ENCODE assay signal across 12 cellular contexts in genomic region chr13:39892731-39893293, GRCh38.
A peak's percentile ranks its signal among the peaks of the same experiment; 100 is the strongest.
DNase-seq lines count a peak whose midpoint lies in the region; ATAC-seq and TF ChIP-seq lines count a peak whose summit lies in the region.
"Had no signal": no experiment of that assay in that cellular context is flagged by ENCODE, and none has a peak within 500 bp of the region (broad histone marks: within the 10 kb centered on the region; RNA-seq: fewer than 3 reads in every experiment).

No MANE protein-coding gene starts in this region.

- H3K4me1 Mint-ChIP-seq in activated naive CD8-positive, alpha-beta T cell treated with anti-CD3 and anti-CD28 coated beads, Interleukin-2, amount 50 U/mL, for 24 hours, result peaks cover 27% of the 10 kb centered on the region

- H3K4me1 ChIP-seq in right atrium auricular region, result peaks cover 0 to 9% of the 10 kb centered on the region in 2 donors
- H3K4me1 ChIP-seq in upper lobe of right lung, result peaks cover 3% of the 10 kb centered on the region

- no peak overlapping the region for H3K4me3 ChIP-seq in right atrium auricular region
- H3K4me3 ChIP-seq in upper lobe of right lung, result no peak overlapping the region
- H3K4me3 ChIP-seq: cardiac muscle cell, tibial nerve had no signal

- DNase-seq in Right ventricle myocardium superior (peak; percentile 52), right atrium auricular region (ENCODE audit: low spot score) (no peak), lung microvascular endothelial cell (ENCODE audit: low read depth in 2 of 2) (peak; percentile 88 to 89), upper lobe of right lung (no peak), GM13976 (ENCODE audit: low spot score) (no peak), NCI-H2107 treated with DMSO at 0.1 percent for 48 hours (lab: John Stamatoyannopoulos, UW; ENCODE audit: unreplicated experiment) (no peak)
- DNase-seq in activated naive CD8-positive, alpha-beta T cell treated with anti-CD3 and anti-CD28 coated beads, Interleukin-2, amount 50 U/mL, for 24 hours, result peak; percentile 28
- DNase-seq: activated B cell treated with CpG ODN at 0.5 μM for 24 hours, NCI-H2029 had no signal

- intact Hi-C loops in Right ventricle myocardium superior (cut with DNase I) (no loop called here), upper lobe of right lung (cut with DNase I) (no loop called here)

- peak overlapping the region; percentile 33 for H3K4me3 Mint-ChIP-seq in activated naive CD8-positive, alpha-beta T cell treated with anti-CD3 and anti-CD28 coated beads, Interleukin-2, amount 50 U/mL, for 24 hours
- H3K4me3 Mint-ChIP-seq: activated B cell treated with CpG ODN at 0.5 μM for 24 hours had no signal

- H3K36me3 Mint-ChIP-seq in activated naive CD8-positive, alpha-beta T cell treated with anti-CD3 and anti-CD28 coated beads, Interleukin-2, amount 50 U/mL, for 24 hours (ENCODE audit: low read depth), result no peaks in the 10 kb centered on the region

- ATAC-seq in Right ventricle myocardium superior (ENCODE audit: poor library complexity), result peak; percentile 85
- ATAC-seq in activated naive CD8-positive, alpha-beta T cell treated with anti-CD3 and anti-CD28 coated beads, Interleukin-2, amount 50 U/mL, for 24 hours, result peak; percentile 75
- ATAC-seq in upper lobe of right lung, result no peak
- no peak for ATAC-seq in HG03520 (IDR thresholded peaks at IDR 0.05; ENCODE audit: unreplicated experiment)

- TF ChIP-seq CTCF in right atrium auricular region (IDR thresholded peaks at IDR 0.05), result no peak
- no peak for TF ChIP-seq CTCF in upper lobe of right lung (IDR thresholded peaks at IDR 0.05)
- TF ChIP-seq CTCF in GM13976 (IDR thresholded peaks at IDR 0.05; ENCODE audit: borderline replicate concordance, control extremely low read depth, extremely low read depth, insufficient read depth, missing control alignments), result no peak

- in situ Hi-C loops in GM13976 (cut with MboI; ENCODE audit: low sequenced_read_pairs, unreplicated experiment), result no loop called here

- peaks cover 3% of the 10 kb centered on the region for H3K27me3 Mint-ChIP-seq in activated naive CD8-positive, alpha-beta T cell treated with anti-CD3 and anti-CD28 coated beads, Interleukin-2, amount 50 U/mL, for 24 hours

- H3K27ac ChIP-seq in right atrium auricular region (peak overlapping the region in 1 of 2 donors; percentile 41), upper lobe of right lung (no peak overlapping the region)
- H3K27ac ChIP-seq: cardiac muscle cell had no signal

- H3K9me3 ChIP-seq in right atrium auricular region (no peaks in the 10 kb centered on the region), upper lobe of right lung (no peaks in the 10 kb centered on the region)
- H3K9me3 ChIP-seq: tibial nerve had no signal

- H3K36me3 ChIP-seq in right atrium auricular region (no peaks in the 10 kb centered on the region), upper lobe of right lung (no peaks in the 10 kb centered on the region)
- H3K36me3 ChIP-seq: cardiac muscle cell, tibial nerve had no signal

- H3K9me3 Mint-ChIP-seq in activated naive CD8-positive, alpha-beta T cell treated with anti-CD3 and anti-CD28 coated beads, Interleukin-2, amount 50 U/mL, for 24 hours, result no peaks in the 10 kb centered on the region
- H3K9me3 Mint-ChIP-seq: activated B cell treated with CpG ODN at 0.5 μM for 24 hours had no signal

- H3K27ac Mint-ChIP-seq in activated naive CD8-positive, alpha-beta T cell treated with anti-CD3 and anti-CD28 coated beads, Interleukin-2, amount 50 U/mL, for 24 hours, result peak overlapping the region; percentile 64
- H3K27ac Mint-ChIP-seq: activated B cell treated with CpG ODN at 0.5 μM for 24 hours had no signal

- H3K27me3 ChIP-seq in right atrium auricular region (no peaks in the 10 kb centered on the region), upper lobe of right lung (no peaks in the 10 kb centered on the region)
- H3K27me3 ChIP-seq: cardiac muscle cell, tibial nerve had no signal

Comparison
In these comparisons a context has a peak if more than half of its experiments do, and no peak if none do; other contexts are left out.
1. DNase-seq: peak in Right ventricle myocardium superior (single experiment), activated naive CD8-positive, alpha-beta T cell treated with anti-CD3 and anti-CD28 coated beads, Interleukin-2, amount 50 U/mL, for 24 hours (single experiment) and lung microvascular endothelial cell (2 of 2); none in right atrium auricular region (single experiment), upper lobe of right lung (single experiment), GM13976 (single experiment) and NCI-H2107 treated with DMSO at 0.1 percent for 48 hours (single experiment).
2. ATAC-seq: peak in Right ventricle myocardium superior (single experiment) and activated naive CD8-positive, alpha-beta T cell treated with anti-CD3 and anti-CD28 coated beads, Interleukin-2, amount 50 U/mL, for 24 hours (single experiment); none in upper lobe of right lung (single experiment) and HG03520 (single experiment).